ENCODE assay signal across 12 cellular contexts in genomic region chrX:19630228-19630627, GRCh38.
DNase-seq lines count a peak whose midpoint lies in the region; ATAC-seq and TF ChIP-seq lines count a peak whose summit lies in the region.
"Had no signal": no experiment of that assay in that cellular context is flagged by ENCODE, and none has a peak within 500 bp of the region (broad histone marks: within the 10 kb centered on the region; RNA-seq: fewer than 3 reads in every experiment).

No MANE protein-coding gene starts in this region.

- H3K36me3 ChIP-seq in MG63: no peaks in the 10 kb centered on the region
- H3K36me3 ChIP-seq: thoracic aorta had no signal

- H3K36me3 Mint-ChIP-seq in activated naive CD8-positive, alpha-beta T cell treated with anti-CD3 and anti-CD28 coated beads, Interleukin-2, amount 10 ng/mL, durations not matched to agents 7 days and 5 days: peaks cover 5% of the 10 kb centered on the region

- H3K9me3 ChIP-seq in MG63: no peaks in the 10 kb centered on the region
- H3K9me3 ChIP-seq: thoracic aorta had no signal

- peak overlapping the region; percentile 54 for H3K27ac Mint-ChIP-seq in activated naive CD8-positive, alpha-beta T cell treated with anti-CD3 and anti-CD28 coated beads, Interleukin-2, amount 10 ng/mL, durations not matched to agents 7 days and 5 days

- peaks cover 36% of the 10 kb centered on the region for H3K4me1 Mint-ChIP-seq in activated naive CD8-positive, alpha-beta T cell treated with anti-CD3 and anti-CD28 coated beads, Interleukin-2, amount 10 ng/mL, durations not matched to agents 7 days and 5 days

- H3K4me3 ChIP-seq in MG63: no peak overlapping the region
- H3K4me3 ChIP-seq: thoracic aorta had no signal

- POLR2A ChIA-PET in activated naive CD8-positive, alpha-beta T cell treated with anti-CD3 and anti-CD28 coated beads, Interleukin-2, amount 10 ng/mL, durations not matched to agents 7 days and 5 days (lab: Charles Lee): no interaction called here

- TF ChIP-seq CTCF in GM13977 (IDR thresholded peaks at IDR 0.05; ENCODE audit: extremely low read depth, insufficient read depth, missing control alignments): no peak

- no peak overlapping the region for H3K4me3 Mint-ChIP-seq in activated naive CD8-positive, alpha-beta T cell treated with anti-CD3 and anti-CD28 coated beads, Interleukin-2, amount 10 ng/mL, durations not matched to agents 7 days and 5 days

- no peaks in the 10 kb centered on the region for H3K27me3 Mint-ChIP-seq in activated naive CD8-positive, alpha-beta T cell treated with anti-CD3 and anti-CD28 coated beads, Interleukin-2, amount 10 ng/mL, durations not matched to agents 7 days and 5 days

- peak; percentile 46 for DNase-seq in CD1c-positive myeloid dendritic cell (ENCODE audit: extremely low spot score)
- DNase-seq in GM13977 (ENCODE audit: low spot score): peak; percentile 8
- DNase-seq in activated naive CD8-positive, alpha-beta T cell treated with anti-CD3 and anti-CD28 coated beads, Interleukin-2, amount 10 ng/mL, durations not matched to agents 7 days and 5 days: no peak
- DNase-seq in cerebellar cortex (ENCODE audit: low spot score): no peak
- no peak for DNase-seq in MG63
- DNase-seq in islet precursor cell: no peak
- DNase-seq: effector CD8-positive, alpha-beta T cell; mesendoderm; NCI-H2227 treated with DMSO at 0.1 percent for 48 hours had no signal

- in situ Hi-C loops in GM13977 (cut with MboI; ENCODE audit: low pct_unique_long_range_greater_than_20kb, low sequenced_read_pairs, unreplicated experiment): no loop called here

- H3K9me3 Mint-ChIP-seq in activated naive CD8-positive, alpha-beta T cell treated with anti-CD3 and anti-CD28 coated beads, Interleukin-2, amount 10 ng/mL, durations not matched to agents 7 days and 5 days: no peaks in the 10 kb centered on the region

- ATAC-seq in HG03064 (IDR thresholded peaks at IDR 0.05; ENCODE audit: low read depth, unreplicated experiment) (peak; percentile 52), HG03108 (IDR thresholded peaks at IDR 0.05; ENCODE audit: unreplicated experiment) (no peak)
- no peak for ATAC-seq in activated naive CD8-positive, alpha-beta T cell treated with anti-CD3 and anti-CD28 coated beads, Interleukin-2, amount 10 ng/mL, durations not matched to agents 7 days and 5 days (ENCODE audit: low read depth)

- H3K27me3 ChIP-seq in MG63: no peaks in the 10 kb centered on the region

Comparison
In these comparisons a context has a peak if more than half of its experiments do, and no peak if none do; other contexts are left out.
1. DNase-seq: peak in CD1c-positive myeloid dendritic cell (single experiment) and GM13977 (single experiment); none in activated naive CD8-positive, alpha-beta T cell treated with anti-CD3 and anti-CD28 coated beads, Interleukin-2, amount 10 ng/mL, durations not matched to agents 7 days and 5 days (single experiment), cerebellar cortex (single experiment), MG63 (single experiment) and islet precursor cell (single experiment).